8 cellular contexts compared by ENCODE assay signal in the genomic region with DNA sequence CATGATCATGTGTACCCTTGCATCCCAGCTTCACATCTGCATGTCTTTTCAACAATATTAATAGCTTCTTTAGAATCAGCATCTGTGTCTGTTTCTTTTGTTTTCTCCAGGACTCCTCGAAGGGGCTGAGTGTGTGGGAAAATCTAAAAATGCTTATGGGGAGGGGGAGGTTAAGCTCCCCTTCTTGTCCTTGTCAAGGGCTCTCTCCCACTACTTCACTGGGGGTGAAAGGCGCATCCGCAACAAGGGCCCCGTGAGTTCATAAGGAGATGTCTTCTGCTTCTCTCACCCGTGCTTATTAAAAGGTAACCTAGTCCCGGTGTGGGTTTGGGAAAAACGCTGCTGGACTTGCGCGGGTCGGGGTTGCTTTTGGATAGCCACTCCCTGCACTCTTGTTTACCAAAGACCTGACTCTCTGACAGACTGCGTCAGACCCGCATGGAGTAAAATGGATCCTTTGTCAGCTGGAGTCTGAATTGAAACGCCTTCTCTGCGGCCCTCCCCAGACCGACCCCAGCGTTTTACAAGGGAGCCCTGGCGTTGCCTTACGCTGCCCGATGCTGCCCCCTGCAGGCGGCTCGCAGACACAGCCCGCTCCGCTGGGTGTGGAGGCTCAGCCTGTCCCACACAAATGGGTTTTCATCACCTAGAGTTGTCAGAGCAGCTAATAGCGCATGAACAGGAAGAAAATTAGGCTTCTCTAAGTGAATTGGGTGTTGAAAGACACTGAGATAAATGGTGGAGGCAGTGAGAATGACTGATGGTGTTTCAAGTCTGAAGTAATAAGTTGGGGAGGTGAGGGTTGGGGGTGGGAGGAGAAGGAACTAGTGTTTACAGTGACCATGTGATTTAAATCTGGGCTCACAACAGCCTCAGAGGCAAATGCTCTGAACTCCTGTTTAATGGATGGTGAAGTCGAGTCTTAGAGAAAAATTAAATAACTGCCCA. TPM values are rescaled to one million over a fixed set of nuclear protein-coding genes. Genes with fewer than 3 reads are reported as not detected.
DNase-seq lines count a peak whose midpoint lies in the region; ATAC-seq and TF ChIP-seq lines count a peak whose summit lies in the region.

No MANE protein-coding gene starts in this region.

- no peaks in the 10 kb centered on the region for H3K9me3 ChIP-seq in right cardiac atrium (ENCODE audit: control insufficient read depth, low read length)

- DNase-seq in NCI-H146 (lab: John Stamatoyannopoulos, UW) (peak; percentile 86), T-helper 2 cell (peak; percentile 69 to 87 (median 85)), amygdala (lab: John Stamatoyannopoulos, UW) (peak; percentile 46 to 95 (median 82)), right cardiac atrium (peak; percentile 85 to 96 (median 93)), renal cortical epithelial cell (ENCODE audit: low read depth) (peak; percentile 57), OCI-M2 (lab: John Stamatoyannopoulos, UW; ENCODE audit: unreplicated experiment) (no peak)

- intact Hi-C loops in right cardiac atrium (cut with DNase I): loop anchor here (2.0 to 10.0 kb wide), 8 partner anchors 54 to 260 kb away; a partner anchor contains a TSS

- ATAC-seq in HG02840 (IDR thresholded peaks at IDR 0.05; ENCODE audit: low FRiP score, unreplicated experiment) (peak; percentile 56), right cardiac atrium (peak; percentile 97)

- H3K27ac ChIP-seq in right cardiac atrium (ENCODE audit: low read length): no peak overlapping the region

- no peaks in the 10 kb centered on the region for H3K27me3 ChIP-seq in right cardiac atrium (ENCODE audit: control insufficient read depth, insufficient read depth)

- peaks cover 2% of the 10 kb centered on the region for H3K4me1 ChIP-seq in right cardiac atrium (ENCODE audit: control insufficient read depth, insufficient read depth, low read length)

- WGBS in right cardiac atrium: 13% methylated on average over 25 of the region's 25 CpGs

- peak; percentile 93 for TF ChIP-seq CTCF in GM12873 (IDR thresholded peaks at IDR 0.05; ENCODE audit: insufficient read depth, low read depth, low read length, missing control alignments)

- H3K4me3 ChIP-seq in right cardiac atrium (ENCODE audit: low read length): no peak overlapping the region

RNA-seq across cellular contexts. Expression of a gene that starts 53.9 kb away (rescaled TPM):
- total RNA-seq in right cardiac atrium (10 to 100 TPM; 21.9 to 32.6 (median 28.2) TPM), renal cortical epithelial cell (16.8 and 19.6 TPM in 2 replicates)
- 63.8 TPM for polyA plus RNA-seq in right cardiac atrium
